ENCODE assay signal across 20 cellular contexts in the genomic region with DNA sequence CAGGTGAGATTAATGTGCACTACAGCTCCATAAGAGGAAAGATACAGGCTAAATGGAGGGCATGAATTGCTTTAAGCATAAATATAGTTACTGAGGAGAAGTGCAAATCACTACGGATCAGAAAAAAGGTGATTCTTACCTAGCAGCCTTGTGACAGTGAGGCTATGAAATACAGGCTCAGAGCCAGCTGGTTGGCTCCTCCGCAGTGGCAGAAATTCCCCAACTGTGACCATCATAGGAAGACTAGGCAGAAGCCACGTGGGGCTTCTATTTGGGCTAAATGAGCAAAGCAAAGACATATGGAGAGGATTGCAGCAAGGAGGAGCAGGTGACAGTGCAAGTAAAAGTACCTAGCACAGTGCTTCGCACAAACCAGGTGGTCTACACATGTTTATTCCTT. TPM values are rescaled to one million over a fixed set of nuclear protein-coding genes. Genes with fewer than 3 reads are reported as not detected.
DNase-seq lines count a peak whose midpoint lies in the region; ATAC-seq, FAIRE-seq and TF ChIP-seq lines count a peak whose summit lies in the region.
"Had no signal": no experiment of that assay in that cellular context is flagged by ENCODE, and none has a peak within 500 bp of the region (broad histone marks: within the 10 kb centered on the region; RNA-seq: fewer than 3 reads in every experiment).

No MANE protein-coding gene starts in this region.

- H3K9me2 ChIP-seq in GM23338 (ENCODE audit: insufficient read depth): no peaks in the 10 kb centered on the region

- no peak for FAIRE-seq in kidney (lab: Jason Lieb, UNC)
- FAIRE-seq: GM12891, GM18507, H54 had no signal

- H3K36me3 Mint-ChIP-seq in GM23338 (ENCODE audit: low read depth) (no peaks in the 10 kb centered on the region), glutamatergic neuron (ENCODE audit: unreplicated experiment) (no peaks in the 10 kb centered on the region), T-helper 17 cell (ENCODE audit: low read depth) (no peaks in the 10 kb centered on the region)
- H3K36me3 Mint-ChIP-seq: CD4-positive, alpha-beta memory T cell had no signal

- H3K27me3 Mint-ChIP-seq in GM23338 (ENCODE audit: insufficient read depth, low read depth, poor library complexity): no peaks in the 10 kb centered on the region
- H3K27me3 Mint-ChIP-seq in glutamatergic neuron (ENCODE audit: unreplicated experiment): peaks cover 7% of the 10 kb centered on the region
- H3K27me3 Mint-ChIP-seq in T-helper 17 cell: peaks cover 26% of the 10 kb centered on the region

- no peaks in the 10 kb centered on the region for H3F3A ChIP-seq in GM23338 (replicated peaks; ENCODE audit: low read depth)

- no peaks in the 10 kb centered on the region for H3K4me1 ChIP-seq in GM23338 (ENCODE audit: insufficient read depth)
- H3K4me1 ChIP-seq in kidney (ENCODE audit: control insufficient read depth in 1 of 2, insufficient read depth in 1 of 2, low read depth in 1 of 2, low read length in 2 of 2): no peaks in the 10 kb centered on the region
- H3K4me1 ChIP-seq: HAP-1 had no signal

- H3K27me3 ChIP-seq in GM23338 (ENCODE audit: insufficient read depth) (no peaks in the 10 kb centered on the region), WERI-Rb-1 (ENCODE audit: insufficient read depth, low read depth, severe bottlenecking) (no peaks in the 10 kb centered on the region)

- H3K9me3 Mint-ChIP-seq in GM23338 (no peaks in the 10 kb centered on the region), glutamatergic neuron (ENCODE audit: unreplicated experiment) (peaks cover 11% of the 10 kb centered on the region)
- H3K9me3 Mint-ChIP-seq: CD4-positive, alpha-beta memory T cell; HFFc6 had no signal

- no peaks in the 10 kb centered on the region for H3K9me3 ChIP-seq in WERI-Rb-1 (ENCODE audit: severe bottlenecking)
- no peaks in the 10 kb centered on the region for H3K9me3 ChIP-seq in T-helper 17 cell (ENCODE audit: control insufficient read depth, low read length, poor library complexity, severe bottlenecking)
- no peaks in the 10 kb centered on the region for H3K9me3 ChIP-seq in kidney (ENCODE audit: control insufficient read depth in 1 of 2, low read length in 2 of 2)
- H3K9me3 ChIP-seq: HAP-1 had no signal

- TF ChIP-seq CTCF in GM23338 (conservative IDR thresholded peaks at IDR 0.05; ENCODE audit: low read depth in 2 of 2): no peak
- TF ChIP-seq CTCF in glutamatergic neuron (IDR thresholded peaks at IDR 0.05; ENCODE audit: partially characterized antibody, unreplicated experiment): no peak
- no peak for TF ChIP-seq CTCF in WERI-Rb-1 (IDR thresholded peaks at IDR 0.05; ENCODE audit: low read depth, low read length)
- no peak for TF ChIP-seq CTCF in kidney (IDR thresholded peaks at IDR 0.05; ENCODE audit: borderline replicate concordance, extremely low read depth, insufficient read depth)

- ATAC-seq in GM23338: no peak
- ATAC-seq in T-helper 17 cell: no peak

- H3K36me3 ChIP-seq in GM23338 (ENCODE audit: insufficient read depth) (no peaks in the 10 kb centered on the region), WERI-Rb-1 (no peaks in the 10 kb centered on the region), kidney (ENCODE audit: control insufficient read depth in 1 of 2, insufficient read depth in 2 of 2, low read length in 2 of 2) (no peaks in the 10 kb centered on the region)
- H3K36me3 ChIP-seq: HAP-1 had no signal

- intact Hi-C loops in kidney (cut with DNase I): no loop called here

- H3K4me3 Mint-ChIP-seq in GM23338 (no peak overlapping the region), glutamatergic neuron (ENCODE audit: unreplicated experiment) (peak overlapping the region; percentile 1), T-helper 17 cell (no peak overlapping the region)
- H3K4me3 Mint-ChIP-seq: CD4-positive, alpha-beta memory T cell; HFFc6 had no signal

- H3K4me1 Mint-ChIP-seq in GM23338 (peaks cover 7% of the 10 kb centered on the region; the same call in 2 of the 3 replicates), glutamatergic neuron (ENCODE audit: low read depth, unreplicated experiment) (peaks cover 42% of the 10 kb centered on the region), T-helper 17 cell (peaks cover 2% of the 10 kb centered on the region)

- H4K20me1 ChIP-seq in GM23338 (replicated peaks; ENCODE audit: insufficient read depth): no peaks in the 10 kb centered on the region

- no peaks in the 10 kb centered on the region for H3K79me2 ChIP-seq in GM23338 (replicated peaks; ENCODE audit: insufficient read depth)

- no peak overlapping the region for H3K4me3 ChIP-seq in GM23338
- H3K4me3 ChIP-seq in WERI-Rb-1 (ENCODE audit: low read depth, low read length): no peak overlapping the region
- H3K4me3 ChIP-seq in kidney (ENCODE audit: low read length in 2 of 2): no peak overlapping the region
- H3K4me3 ChIP-seq: HAP-1 had no signal

- no peak overlapping the region for H3K9ac ChIP-seq in kidney (ENCODE audit: low read length in 2 of 2)

- in situ Hi-C loops in G401 (cut with HindIII; ENCODE audit: low sequenced_read_pairs): no loop called here

- H3K27ac ChIP-seq in GM23338 (ENCODE audit: low read depth): no peak overlapping the region
- no peak overlapping the region for H3K27ac ChIP-seq in WERI-Rb-1
- no peak overlapping the region for H3K27ac ChIP-seq in kidney (ENCODE audit: low read depth in 2 of 2, low read length in 2 of 2)

- H3K4me2 ChIP-seq in GM23338: no peak overlapping the region

- H3K27ac Mint-ChIP-seq in GM23338: no peak overlapping the region
- peak overlapping the region; percentile 0 for H3K27ac Mint-ChIP-seq in glutamatergic neuron (ENCODE audit: unreplicated experiment)
- H3K27ac Mint-ChIP-seq in T-helper 17 cell: no peak overlapping the region
- H3K27ac Mint-ChIP-seq: HFFc6 had no signal

- DNase-seq in G401 (ENCODE audit: low spot score): peak; percentile 2
- no peak for DNase-seq in GM23338 (ENCODE audit: low spot score)
- DNase-seq in glutamatergic neuron: no peak
- no peak for DNase-seq in WERI-Rb-1
- no peak for DNase-seq in T-helper 17 cell
- no peak for DNase-seq in kidney
- DNase-seq: C1 segment of cervical spinal cord; Calu3; CD4-positive, alpha-beta memory T cell; COR-L47; DMS79; EL; GF-D8; GOT3; HFFc6 had no signal

- H2AFZ ChIP-seq in GM23338: peak overlapping the region; percentile 53; the same call in 1 of the 2 replicates

TF ChIP-seq in GM23338, 12 proteins besides CTCF, POLR2A, EP300 and RAD21 (continues in another document):
- TF ChIP-seq, protein P1, sequence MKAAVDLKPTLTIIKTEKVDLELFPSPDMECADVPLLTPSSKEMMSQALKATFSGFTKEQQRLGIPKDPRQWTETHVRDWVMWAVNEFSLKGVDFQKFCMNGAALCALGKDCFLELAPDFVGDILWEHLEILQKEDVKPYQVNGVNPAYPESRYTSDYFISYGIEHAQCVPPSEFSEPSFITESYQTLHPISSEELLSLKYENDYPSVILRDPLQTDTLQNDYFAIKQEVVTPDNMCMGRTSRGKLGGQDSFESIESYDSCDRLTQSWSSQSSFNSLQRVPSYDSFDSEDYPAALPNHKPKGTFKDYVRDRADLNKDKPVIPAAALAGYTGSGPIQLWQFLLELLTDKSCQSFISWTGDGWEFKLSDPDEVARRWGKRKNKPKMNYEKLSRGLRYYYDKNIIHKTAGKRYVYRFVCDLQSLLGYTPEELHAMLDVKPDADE (IDR thresholded peaks at IDR 0.05): no peak
- TF ChIP-seq EZH2 (IDR thresholded peaks at IDR 0.05; ENCODE audit: low read depth, unreplicated experiment) (no peak), ZNF331 (CRISPR knock-in tag; IDR thresholded peaks at IDR 0.05; ENCODE audit: low read depth) (no peak), EZH2phosphoT487 (IDR thresholded peaks at IDR 0.05; ENCODE audit: unreplicated experiment) (no peak), STAT1 (IDR thresholded peaks at IDR 0.05; ENCODE audit: unreplicated experiment) (no peak), JUNB (IDR thresholded peaks at IDR 0.05; ENCODE audit: unreplicated experiment) (no peak)
- TF ChIP-seq, protein P2, sequence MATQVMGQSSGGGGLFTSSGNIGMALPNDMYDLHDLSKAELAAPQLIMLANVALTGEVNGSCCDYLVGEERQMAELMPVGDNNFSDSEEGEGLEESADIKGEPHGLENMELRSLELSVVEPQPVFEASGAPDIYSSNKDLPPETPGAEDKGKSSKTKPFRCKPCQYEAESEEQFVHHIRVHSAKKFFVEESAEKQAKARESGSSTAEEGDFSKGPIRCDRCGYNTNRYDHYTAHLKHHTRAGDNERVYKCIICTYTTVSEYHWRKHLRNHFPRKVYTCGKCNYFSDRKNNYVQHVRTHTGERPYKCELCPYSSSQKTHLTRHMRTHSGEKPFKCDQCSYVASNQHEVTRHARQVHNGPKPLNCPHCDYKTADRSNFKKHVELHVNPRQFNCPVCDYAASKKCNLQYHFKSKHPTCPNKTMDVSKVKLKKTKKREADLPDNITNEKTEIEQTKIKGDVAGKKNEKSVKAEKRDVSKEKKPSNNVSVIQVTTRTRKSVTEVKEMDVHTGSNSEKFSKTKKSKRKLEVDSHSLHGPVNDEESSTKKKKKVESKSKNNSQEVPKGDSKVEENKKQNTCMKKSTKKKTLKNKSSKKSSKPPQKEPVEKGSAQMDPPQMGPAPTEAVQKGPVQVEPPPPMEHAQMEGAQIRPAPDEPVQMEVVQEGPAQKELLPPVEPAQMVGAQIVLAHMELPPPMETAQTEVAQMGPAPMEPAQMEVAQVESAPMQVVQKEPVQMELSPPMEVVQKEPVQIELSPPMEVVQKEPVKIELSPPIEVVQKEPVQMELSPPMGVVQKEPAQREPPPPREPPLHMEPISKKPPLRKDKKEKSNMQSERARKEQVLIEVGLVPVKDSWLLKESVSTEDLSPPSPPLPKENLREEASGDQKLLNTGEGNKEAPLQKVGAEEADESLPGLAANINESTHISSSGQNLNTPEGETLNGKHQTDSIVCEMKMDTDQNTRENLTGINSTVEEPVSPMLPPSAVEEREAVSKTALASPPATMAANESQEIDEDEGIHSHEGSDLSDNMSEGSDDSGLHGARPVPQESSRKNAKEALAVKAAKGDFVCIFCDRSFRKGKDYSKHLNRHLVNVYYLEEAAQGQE (IDR thresholded peaks at IDR 0.05; ENCODE audit: unreplicated experiment): no peak

RNA-seq across cellular contexts. Expression of a gene that starts 40.5 kb away (rescaled TPM):
- total RNA-seq in G401 (2014; rRNA removed; shearing (Covaris generic)): not detected in 2 replicates
- total RNA-seq in GM23338 (2014; rRNA removed; shearing (Covaris generic)): 21.2 and 29.2 TPM in 2 replicates
- polyA plus RNA-seq in GM23338 (2016; fragmentation: Nextera tagmentation; extraction: Ambion mirVana): 22.7 and 24.5 TPM in 2 replicates
- total RNA-seq in glutamatergic neuron (ENCODE audit: unreplicated experiment): 136 TPM
- not detected for total RNA-seq in T-helper 17 cell
- 3.0 TPM for total RNA-seq in kidney
- polyA plus RNA-seq in kidney (ENCODE audit: insufficient read depth, low read depth, low replicate concordance): 1.7 TPM
- total RNA-seq: A172, Calu3 had no signal
- polyA plus RNA-seq: CD4-positive, alpha-beta memory T cell had no signal
